ENCODE assay signal across 1 cellular context in genomic region chr4:184286346-184286745, GRCh38.
TF ChIP-seq lines count a peak whose summit lies in the region.

No MANE protein-coding gene starts in this region.

TF ChIP-seq in SK-N-SH treated with all-trans-retinoic acid at 6 μM for 48 hours, 23 proteins besides CTCF, POLR2A, EP300 and RAD21 (continued from another document):
- TF ChIP-seq SNAI2 (CRISPR knock-in tag; IDR thresholded peaks at IDR 0.05), result no peak
- no peak for TF ChIP-seq RARB (CRISPR knock-in tag; IDR thresholded peaks at IDR 0.05)
- no peak for TF ChIP-seq ZNF8 (CRISPR knock-in tag; IDR thresholded peaks at IDR 0.05)
- no peak for TF ChIP-seq POU6F1 (CRISPR knock-in tag; IDR thresholded peaks at IDR 0.05; ENCODE audit: borderline replicate concordance, low read depth)
- no peak for TF ChIP-seq OSR1 (CRISPR knock-in tag; IDR thresholded peaks at IDR 0.05)
- no peak for TF ChIP-seq ESRRG (CRISPR knock-in tag; IDR thresholded peaks at IDR 0.05)
- no peak for TF ChIP-seq BACH2 (CRISPR knock-in tag; IDR thresholded peaks at IDR 0.05; ENCODE audit: borderline replicate concordance)
- no peak for TF ChIP-seq ZNF70 (CRISPR knock-in tag; IDR thresholded peaks at IDR 0.05)
